Comparison of ENCODE assay signal across 12 cellular contexts in the genomic region with DNA sequence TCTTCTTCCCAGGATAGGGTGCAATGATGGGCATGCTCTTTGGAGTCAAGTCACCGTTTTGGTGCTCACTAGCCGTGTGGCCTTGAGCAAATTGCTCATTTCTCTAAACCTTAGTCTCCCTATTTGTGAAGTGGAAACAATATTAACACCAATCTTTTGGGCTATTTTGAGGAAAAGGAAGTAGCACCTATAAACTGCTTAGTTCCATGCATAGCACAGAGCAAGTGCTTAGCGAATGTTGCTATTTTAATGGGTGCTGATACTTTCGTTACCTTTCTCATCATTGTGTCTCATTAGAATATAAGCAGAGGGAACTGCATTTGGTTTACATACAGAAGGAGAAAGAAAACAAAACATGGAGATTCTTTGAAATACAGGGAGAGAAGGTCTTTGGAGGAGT.
DNase-seq lines count a peak whose midpoint lies in the region; ATAC-seq and TF ChIP-seq lines count a peak whose summit lies in the region.
"Had no signal": no experiment of that assay in that cellular context is flagged by ENCODE, and none has a peak within 500 bp of the region (broad histone marks: within the 10 kb centered on the region; RNA-seq: fewer than 3 reads in every experiment).

No MANE protein-coding gene starts in this region.

- H3K9me3 Mint-ChIP-seq in endothelial cell (ENCODE audit: unreplicated experiment), result no peaks in the 10 kb centered on the region
- no peaks in the 10 kb centered on the region for H3K9me3 Mint-ChIP-seq in natural killer cell
- H3K9me3 Mint-ChIP-seq: stimulated activated naive CD8-positive, alpha-beta T cell treated with anti-CD3 and anti-CD28 coated beads, Interleukin-15, amount 100 ng/mL, for 72 hours had no signal

- H3K4me1 Mint-ChIP-seq in endothelial cell (ENCODE audit: unreplicated experiment) (peaks cover 10% of the 10 kb centered on the region), natural killer cell (peaks cover 19 to 22% of the 10 kb centered on the region in 2 donors)

- H3K27ac Mint-ChIP-seq in endothelial cell (ENCODE audit: unreplicated experiment), result no peak overlapping the region
- peak overlapping the region in 1 of 2 donors; percentile 88 for H3K27ac Mint-ChIP-seq in natural killer cell
- H3K27ac Mint-ChIP-seq: stimulated activated naive CD8-positive, alpha-beta T cell treated with anti-CD3 and anti-CD28 coated beads, Interleukin-15, amount 100 ng/mL, for 72 hours had no signal

- peaks cover 3% of the 10 kb centered on the region for H3K27me3 Mint-ChIP-seq in endothelial cell (ENCODE audit: unreplicated experiment)
- H3K27me3 Mint-ChIP-seq in natural killer cell (ENCODE audit: low read depth in 2 of 2), result peaks cover 0 to 8% of the 10 kb centered on the region in 2 donors

- peak overlapping the region; percentile 76 for H3K27ac ChIP-seq in layer of hippocampus (ENCODE audit: low read depth, low read length)
- H3K27ac ChIP-seq: foreskin keratinocyte had no signal

- DNase-seq in endothelial cell (ENCODE audit: low spot score) (no peak), HPDE6-E6E7 (ENCODE audit: extremely low spot score) (no peak), C1 segment of cervical spinal cord (lab: John Stamatoyannopoulos, UW) (no peak), natural killer cell (no peak)
- DNase-seq: foreskin keratinocyte; NCI-H1417 treated with DMSO at 0.1 percent for 48 hours; stimulated activated naive CD8-positive, alpha-beta T cell treated with anti-CD3 and anti-CD28 coated beads, Interleukin-15, amount 100 ng/mL, for 72 hours had no signal

- H3K27me3 ChIP-seq in layer of hippocampus (ENCODE audit: control insufficient read depth, insufficient read depth, low read length), result no peaks in the 10 kb centered on the region
- H3K27me3 ChIP-seq: foreskin keratinocyte, right atrium auricular region had no signal

- intact Hi-C loops in natural killer cell (cut with micrococcal nuclease), result no loop called here

- H3K36me3 Mint-ChIP-seq in endothelial cell (ENCODE audit: low read depth, unreplicated experiment) (peaks cover 8% of the 10 kb centered on the region), natural killer cell (no peaks in the 10 kb centered on the region)

- no peak overlapping the region for H3K4me3 Mint-ChIP-seq in endothelial cell (ENCODE audit: unreplicated experiment)
- no peak overlapping the region for H3K4me3 Mint-ChIP-seq in natural killer cell
- H3K4me3 Mint-ChIP-seq: stimulated activated naive CD8-positive, alpha-beta T cell treated with anti-CD3 and anti-CD28 coated beads, Interleukin-15, amount 100 ng/mL, for 72 hours had no signal

- TF ChIP-seq CTCF in endothelial cell (IDR thresholded peaks at IDR 0.05; ENCODE audit: unreplicated experiment) (no peak), natural killer cell (IDR thresholded peaks at IDR 0.05) (no peak)

- ATAC-seq in GM18498 (IDR thresholded peaks at IDR 0.05; ENCODE audit: unreplicated experiment), result peak; percentile 54
- peak; percentile 51 for ATAC-seq in GM21447 (IDR thresholded peaks at IDR 0.05; ENCODE audit: unreplicated experiment)
- peak; percentile 53 for ATAC-seq in HG03432 (IDR thresholded peaks at IDR 0.05; ENCODE audit: unreplicated experiment)
- ATAC-seq in natural killer cell, result no peak
- ATAC-seq: foreskin keratinocyte; stimulated activated naive CD8-positive, alpha-beta T cell treated with anti-CD3 and anti-CD28 coated beads, Interleukin-15, amount 100 ng/mL, for 72 hours had no signal

Comparison
In these comparisons a context has a peak if more than half of its experiments do, and no peak if none do; other contexts are left out.
1. ATAC-seq: peak in GM18498 (single experiment), GM21447 (single experiment) and HG03432 (single experiment); none in natural killer cell (0 of 3).